Comparison of ENCODE assay signal across 22 cellular contexts in the genomic region with DNA sequence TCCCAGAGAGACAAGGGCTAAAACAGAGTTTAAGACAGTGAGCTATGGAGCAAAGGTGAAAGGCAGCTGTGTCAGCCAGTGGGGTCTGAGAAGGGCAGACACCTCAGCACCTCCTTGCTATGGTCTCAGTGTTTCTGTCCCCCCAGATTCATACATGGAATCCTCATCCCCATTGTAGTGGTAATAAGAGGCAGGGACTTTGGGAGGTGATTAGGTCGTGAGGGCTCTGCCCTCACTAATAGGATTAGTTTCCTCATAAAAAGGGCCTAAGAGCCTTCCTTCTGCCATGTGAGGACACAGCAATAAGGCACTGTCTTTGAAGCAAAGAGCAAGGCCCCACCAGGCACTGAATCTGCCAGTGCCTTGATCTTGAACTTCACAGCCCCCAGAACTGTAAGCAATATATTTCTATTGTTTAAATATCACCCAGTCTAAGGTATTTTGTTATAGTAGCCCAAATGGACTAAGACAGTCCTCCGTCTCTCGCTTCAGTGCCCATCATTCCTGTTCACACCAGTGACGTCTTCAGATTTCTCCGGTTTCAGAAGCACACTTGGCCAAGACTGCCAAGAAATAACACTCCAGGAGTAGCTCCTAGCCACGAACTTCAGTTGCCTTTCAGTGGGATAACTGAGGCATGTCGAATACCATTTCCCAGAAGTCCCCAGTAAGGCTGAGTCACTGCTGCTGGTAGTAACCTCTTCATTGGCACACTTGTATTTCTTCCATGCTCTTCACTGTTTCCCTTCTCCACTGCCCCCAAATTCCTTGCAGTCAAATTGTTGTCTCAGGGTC. TPM values are rescaled to one million over a fixed set of nuclear protein-coding genes. Genes with fewer than 3 reads are reported as not detected.
"Had no signal": no experiment of that assay in that cellular context is flagged by ENCODE, and none has a peak within 500 bp of the region (broad histone marks: within the 10 kb centered on the region; RNA-seq: fewer than 3 reads in every experiment).

No MANE protein-coding gene starts in this region.

- H3K79me2 ChIP-seq: parathyroid adenoma had no signal

- H3K36me3 ChIP-seq: colonic mucosa, gastroesophageal sphincter, prostate gland, spleen, tibial artery, upper lobe of right lung, vagina had no signal

- H3K4me1 ChIP-seq: colonic mucosa, gastroesophageal sphincter, parathyroid adenoma, prostate gland, spleen, tibial artery, upper lobe of right lung had no signal

- H2AFZ ChIP-seq: parathyroid adenoma had no signal

- H3K27ac ChIP-seq: colonic mucosa, gastroesophageal sphincter, parathyroid adenoma, prostate gland, spleen, tibial artery, upper lobe of right lung, vagina had no signal

- H3K36me3 Mint-ChIP-seq: immature natural killer cell; naive B cell; stimulated activated memory B cell treated with anti-CD40 and anti-IgM and Interleukin-4, amounts not matched to agents 10 μg/mL and 1 μg/mL and 100 μg/mL, for 72 hours had no signal

- DNase-seq: colonic mucosa; dermis blood vessel endothelial cell; immature natural killer cell; mesendoderm; naive B cell; retina; spleen; stimulated activated CD4-positive, alpha-beta T cell treated with anti-CD3 and anti-CD28 coated beads, Interleukin-15, amount 100 ng/mL, for 24 hours; stimulated activated CD4-positive, alpha-beta T cell treated with anti-CD3 and anti-CD28 coated beads, Interleukin-1b, Interleukin-23, amount 100 ng/mL, for 48 hours; stimulated activated CD4-positive, alpha-beta T cell treated with anti-CD3 and anti-CD28 coated beads, Interleukin-4, amount 100 ng/mL, for 24 hours; tibial artery; upper lobe of right lung had no signal

- H3K4me3 Mint-ChIP-seq: immature natural killer cell; naive B cell; nephron; stimulated activated memory B cell treated with anti-CD40 and anti-IgM and Interleukin-4, amounts not matched to agents 10 μg/mL and 1 μg/mL and 100 μg/mL, for 72 hours; stimulated activated naive CD8-positive, alpha-beta T cell treated with anti-CD3 and anti-CD28 coated beads, Interleukin-15, Interleukin-2, amounts not matched to agents 100 ng/mL and 50 ng/mL, for 24 hours had no signal

- H3K9ac ChIP-seq: parathyroid adenoma had no signal

- H3K27ac Mint-ChIP-seq: immature natural killer cell; naive B cell; nephron; stimulated activated memory B cell treated with anti-CD40 and anti-IgM and Interleukin-4, amounts not matched to agents 10 μg/mL and 1 μg/mL and 100 μg/mL, for 72 hours; stimulated activated naive CD8-positive, alpha-beta T cell treated with anti-CD3 and anti-CD28 coated beads, Interleukin-15, Interleukin-2, amounts not matched to agents 100 ng/mL and 50 ng/mL, for 24 hours had no signal

- H3K27me3 ChIP-seq: colonic mucosa, tibial artery, upper lobe of right lung, vagina had no signal

- H3K4me1 Mint-ChIP-seq: immature natural killer cell; naive B cell; stimulated activated memory B cell treated with anti-CD40 and anti-IgM and Interleukin-4, amounts not matched to agents 10 μg/mL and 1 μg/mL and 100 μg/mL, for 72 hours had no signal

- H3K4me3 ChIP-seq: colonic mucosa, gastroesophageal sphincter, prostate gland, spleen, tibial artery, upper lobe of right lung, vagina had no signal

- H3K9me3 ChIP-seq: colonic mucosa, gastroesophageal sphincter, prostate gland, tibial artery, upper lobe of right lung, vagina had no signal

- H3K9me3 Mint-ChIP-seq: stimulated activated naive CD8-positive, alpha-beta T cell treated with anti-CD3 and anti-CD28 coated beads, Interleukin-15, Interleukin-2, amounts not matched to agents 100 ng/mL and 50 ng/mL, for 24 hours had no signal

- ATAC-seq: esophagus mucosa; gastroesophageal sphincter; sciatic nerve; stimulated activated memory B cell treated with anti-CD40 and anti-IgM and Interleukin-4, amounts not matched to agents 10 μg/mL and 1 μg/mL and 100 μg/mL, for 72 hours; upper lobe of right lung had no signal

RNA-seq across cellular contexts. Expression of gene SLC13A3, which starts 32.7 kb away (rescaled TPM):
- total RNA-seq: dermis blood vessel endothelial cell, lung microvascular endothelial cell had no signal
